In genomic region chr2:30232027-30232800, GRCh38 we compare ENCODE assay signal across 8 cellular contexts. TPM values are rescaled to one million over a fixed set of nuclear protein-coding genes. Genes with fewer than 3 reads are reported as not detected.
DNase-seq lines count a peak whose midpoint lies in the region; ATAC-seq, FAIRE-seq and TF ChIP-seq lines count a peak whose summit lies in the region.

No MANE protein-coding gene starts in this region.

- peak; percentile 23 for ATAC-seq in GM19452 (IDR thresholded peaks at IDR 0.05; ENCODE audit: unreplicated experiment)
- peak; percentile 54 for ATAC-seq in GM12878
- ATAC-seq in HG02970 (IDR thresholded peaks at IDR 0.05; ENCODE audit: low FRiP score, unreplicated experiment): no peak

- peak overlapping the region; percentile 74 for H3K9ac ChIP-seq in GM12878 (ENCODE audit: control insufficient read depth, insufficient read depth, low read length)

- no TSS peak for BruUV-seq in GM12878 (replicated peaks; lab: Mats Ljungman, UMichigan)

- H4K20me1 ChIP-seq in GM12878 (ENCODE audit: control insufficient read depth, insufficient read depth): no peaks in the 10 kb centered on the region

- peak overlapping the region; percentile 64 for H2AFZ ChIP-seq in GM12878 (ENCODE audit: control insufficient read depth, low read depth, low read length)

- FAIRE-seq in GM12878 (lab: Jason Lieb, UNC): no peak

- H3K4me1 ChIP-seq in GM12878 (ENCODE audit: control insufficient read depth, insufficient read depth, low read length): peaks cover 39% of the 10 kb centered on the region

- no peak for TF ChIP-seq CTCF in GM12878 (IDR thresholded peaks at IDR 0.05 in 2 of 3, conservative IDR thresholded peaks at IDR 0.05 in 1 of 3; ENCODE audit: control insufficient read depth in 2 of 3, extremely low read depth in 1 of 3, insufficient read depth in 1 of 3, low read depth in 3 of 3, low read length in 3 of 3)

- H3K4me2 ChIP-seq in GM12878 (ENCODE audit: control insufficient read depth, insufficient read depth): peak overlapping the region; percentile 97

- POLR2A ChIA-PET in GM12878 (lab: Charles Lee): interaction anchor here (0.6 to 6.6 kb wide), 20 partner anchors 8 to 1037 kb away, joined by 3 to 65 read pairs (median 4); partner anchors contain the start of genes LCLAT1 and YPEL5

- RAD21 ChIA-PET in GM12878 (lab: Charles Lee; ENCODE audit: unreplicated experiment): interaction anchor here (0.7 to 18.4 kb wide), 20 partner anchors 9 to 1781 kb away, joined by 3 to 322 read pairs (median 7); partner anchors contain the start of genes LCLAT1 and YPEL5

- DNase-seq in CD1c-positive myeloid dendritic cell (ENCODE audit: extremely low spot score): peak; percentile 58
- peak; percentile 54 for DNase-seq in HuH-7 (ENCODE audit: low spot score)
- peak; percentile 82 for DNase-seq in T-helper 22 cell (ENCODE audit: low read depth)
- DNase-seq in GM12878 (ENCODE audit: low read depth, low spot score): no peak
- peak; percentile 70 for DNase-seq in islet precursor cell
- peak; percentile 74 for DNase-seq in stimulated activated CD4-positive, alpha-beta T cell treated with anti-CD3 and anti-CD28 coated beads, Interleukin-1b, Interleukin-23, amount 100 ng/mL, for 48 hours

- H3K36me3 ChIP-seq in GM12878 (ENCODE audit: control insufficient read depth in 2 of 2, insufficient read depth in 2 of 2, low read length in 1 of 2): no peaks in the 10 kb centered on the region; a peak in 1 of 4 replicates

- in situ Hi-C loops in GM12878 (cut with MboI): no loop called here

- H3K27ac ChIP-seq in GM12878 (ENCODE audit: control insufficient read depth, insufficient read depth): peak overlapping the region; percentile 52

- no peaks in the 10 kb centered on the region for H3K27me3 ChIP-seq in GM12878 (replicated peaks in 1 of 2; ENCODE audit: control insufficient read depth in 2 of 2, insufficient read depth in 2 of 2, low read length in 1 of 2)

- SMC1A ChIA-PET in GM12878 (lab: Charles Lee; ENCODE audit: uncharacterized antibody, unreplicated experiment): interaction anchor here (0.7 to 25.4 kb wide), 19 partner anchors 9 to 479 kb away, joined by 3 to 444 read pairs (median 5); partner anchors contain the start of gene LCLAT1

- H3K79me2 ChIP-seq in GM12878 (ENCODE audit: control insufficient read depth, insufficient read depth, low read length): peaks cover 20% of the 10 kb centered on the region

- H3K9me3 ChIP-seq in GM12878 (replicated peaks; ENCODE audit: control insufficient read depth, insufficient read depth, low read length): peaks cover 19% of the 10 kb centered on the region; the same call in 2 of the 3 replicates

- H3K4me3 ChIP-seq in GM12878: peak overlapping the region; percentile 80

- under 1% methylated on average over 65 of the region's 67 CpGs for WGBS in GM12878 (ENCODE audit: insufficient coverage, insufficient replicate concordance, low lambda C conversion rate, missing lambda C conversion rate)

- TF ChIP-seq RAD21 in GM12878 (IDR thresholded peaks at IDR 0.05; ENCODE audit: insufficient read depth, low read depth, low read length): no peak

- TF ChIP-seq EP300 in GM12878 (IDR thresholded peaks at IDR 0.05; ENCODE audit: borderline replicate concordance in 1 of 2, control insufficient read depth in 1 of 2, low read depth in 2 of 2, low read length in 2 of 2): no peak

- CTCF ChIA-PET in GM12878 (lab: Yijun Ruan, JAX): interaction anchor here (0.6 to 9.9 kb wide), 16 partner anchors 9 to 479 kb away, joined by 3 to 104 read pairs (median 4); no protein-coding TSS in a partner anchor

- peak; percentile 66 for TF ChIP-seq POLR2A in GM12878 (IDR thresholded peaks at IDR 0.05; ENCODE audit: low read depth, low read length)

- intact Hi-C loops in GM12878 (cut with micrococcal nuclease; ENCODE audit: unreplicated experiment): loop anchor here (5.0 to 10.0 kb wide), 2 partner anchors 253 to 395 kb away; no protein-coding TSS in a partner anchor

TF ChIP-seq in GM12878, 131 proteins besides CTCF, POLR2A, EP300 and RAD21 (continues in another document):
- TF ChIP-seq KAT2A (conservative IDR thresholded peaks at IDR 0.05; ENCODE audit: control insufficient read depth, low read depth, low read length) (no peak), POLR2AphosphoS5 (IDR thresholded peaks at IDR 0.05; ENCODE audit: low read length) (0 out of 2 replicates have a peak, but pooled peaks have one; percentile 12), SPI1 (IDR thresholded peaks at IDR 0.05; ENCODE audit: borderline replicate concordance, insufficient read depth, low read depth, low read length) (peak; percentile 20; the same call in 1 of the 2 replicates), ASH2L (IDR thresholded peaks at IDR 0.05; ENCODE audit: borderline replicate concordance, low read depth) (no peak), HDGF (IDR thresholded peaks at IDR 0.05) (0 out of 2 replicates have a peak, but pooled peaks have one; percentile 38), BHLHE40 (IDR thresholded peaks at IDR 0.05; ENCODE audit: borderline replicate concordance in 1 of 2, low read depth in 2 of 2, low read length in 1 of 2) (peak; percentile 73 to 85; a peak in 2 of 4 replicates), NFIC (IDR thresholded peaks at IDR 0.05; ENCODE audit: low read depth, low read length) (no peak), BMI1 (IDR thresholded peaks at IDR 0.05; ENCODE audit: borderline replicate concordance) (no peak), CBFB (IDR thresholded peaks at IDR 0.05; ENCODE audit: low read depth) (peak; percentile 51; the same call in 1 of the 2 replicates), WRNIP1 (IDR thresholded peaks at IDR 0.05; ENCODE audit: borderline replicate concordance, low read depth, low read length) (no peak), SMARCA5 (IDR thresholded peaks at IDR 0.05) (no peak), PKNOX1 (IDR thresholded peaks at IDR 0.05) (no peak), NFXL1 (IDR thresholded peaks at IDR 0.05; ENCODE audit: borderline replicate concordance) (no peak), POLR2AphosphoS2 (IDR thresholded peaks at IDR 0.05; ENCODE audit: low read depth, low read length) (no peak; the same call in 1 of the 2 replicates)
- TF ChIP-seq, protein P1, sequence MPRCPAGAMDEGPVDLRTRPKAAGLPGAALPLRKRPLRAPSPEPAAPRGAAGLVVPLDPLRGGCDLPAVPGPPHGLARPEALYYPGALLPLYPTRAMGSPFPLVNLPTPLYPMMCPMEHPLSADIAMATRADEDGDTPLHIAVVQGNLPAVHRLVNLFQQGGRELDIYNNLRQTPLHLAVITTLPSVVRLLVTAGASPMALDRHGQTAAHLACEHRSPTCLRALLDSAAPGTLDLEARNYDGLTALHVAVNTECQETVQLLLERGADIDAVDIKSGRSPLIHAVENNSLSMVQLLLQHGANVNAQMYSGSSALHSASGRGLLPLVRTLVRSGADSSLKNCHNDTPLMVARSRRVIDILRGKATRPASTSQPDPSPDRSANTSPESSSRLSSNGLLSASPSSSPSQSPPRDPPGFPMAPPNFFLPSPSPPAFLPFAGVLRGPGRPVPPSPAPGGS (IDR thresholded peaks at IDR 0.05; ENCODE audit: borderline replicate concordance, insufficient read depth, low read depth, low read length, poor library complexity, severe bottlenecking): no peak
- TF ChIP-seq, protein P2, sequence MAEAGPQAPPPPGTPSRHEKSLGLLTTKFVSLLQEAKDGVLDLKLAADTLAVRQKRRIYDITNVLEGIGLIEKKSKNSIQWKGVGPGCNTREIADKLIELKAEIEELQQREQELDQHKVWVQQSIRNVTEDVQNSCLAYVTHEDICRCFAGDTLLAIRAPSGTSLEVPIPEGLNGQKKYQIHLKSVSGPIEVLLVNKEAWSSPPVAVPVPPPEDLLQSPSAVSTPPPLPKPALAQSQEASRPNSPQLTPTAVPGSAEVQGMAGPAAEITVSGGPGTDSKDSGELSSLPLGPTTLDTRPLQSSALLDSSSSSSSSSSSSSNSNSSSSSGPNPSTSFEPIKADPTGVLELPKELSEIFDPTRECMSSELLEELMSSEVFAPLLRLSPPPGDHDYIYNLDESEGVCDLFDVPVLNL (IDR thresholded peaks at IDR 0.05; ENCODE audit: low read depth, low read length): no peak

RNA-seq across cellular contexts. Expression of gene LBH, which starts 0.9 kb away (rescaled TPM):
- total RNA-seq in GM12878 (2013; cell fraction: nucleolus; rRNA removed): 56.4 and 60.7 TPM in 2 replicates
- total RNA-seq in GM12878 (2014; rRNA removed) (75.9 and 78.2 TPM in 2 replicates), GM12878 (2014; rRNA removed; fragmentation: Illumina TruSeq; extraction: Trizol) (31.7 and 34.8 TPM in 2 replicates), GM12878 (2021) (45.5 and 48.5 TPM in 2 replicates)
- polyA plus RNA-seq in GM12878 (2011; ENCODE audit: low read depth): 22.4 TPM
- polyA plus RNA-seq in GM12878 (2011; rRNA removed) (122 and 133 TPM in 2 replicates), GM12878 (2014; fragmentation: Illumina TruSeq; extraction: Trizol) (35.3 and 36.6 TPM in 2 replicates), GM12878 (2014; fragmentation: Nextera tagmentation; extraction: Ambion mirVana) (10 to 100 TPM in 1 of 2 experiments, 1 to 10 TPM in 1; 9.3 to 26.5 TPM), GM12878 (2014; rRNA removed) (55.9 and 79.2 TPM in 2 replicates), GM12878 (2016; fragmentation: Nextera tagmentation; extraction: Ambion mirVana) (10 to 100 TPM; 11.1 to 11.9 TPM)
- polyA plus RNA-seq in GM12878 (2011; cell fraction: cytosol; rRNA removed): 167 and 195 TPM in 2 replicates
- polyA plus RNA-seq in GM12878 (2011; cell fraction: nucleus; rRNA removed): 61.3 and 63.9 TPM in 2 replicates
- polyA plus RNA-seq in GM12878 (2012): 33.1 and 35.0 TPM in 2 replicates
- polyA minus RNA-seq in GM12878 (2011; rRNA and poly(A)+ RNA removed): 166 and 214 TPM in 2 replicates
- 58.0 and 63.5 TPM in 2 replicates for polyA minus RNA-seq in GM12878 (2011; cell fraction: cytosol; rRNA and poly(A)+ RNA removed)
- polyA minus RNA-seq in GM12878 (2011; cell fraction: nucleus; rRNA and poly(A)+ RNA removed): 125 and 186 TPM in 2 replicates
